In genomic region chr7:44379366-44380178, GRCh38 we compare ENCODE assay signal across 14 cellular contexts. TPM values are rescaled to one million over a fixed set of nuclear protein-coding genes. Genes with fewer than 3 reads are reported as not detected.
DNase-seq lines count a peak whose midpoint lies in the region; ATAC-seq and TF ChIP-seq lines count a peak whose summit lies in the region.
"Had no signal": no experiment of that assay in that cellular context is flagged by ENCODE, and none has a peak within 500 bp of the region (broad histone marks: within the 10 kb centered on the region; RNA-seq: fewer than 3 reads in every experiment).

No MANE protein-coding gene starts in this region.

- peaks cover 19% of the 10 kb centered on the region for H3K4me1 Mint-ChIP-seq in activated B cell treated with CpG ODN at 0.5 μM for 24 hours
- H3K4me1 Mint-ChIP-seq in T-cell: peaks cover 0 to 9% (median 4%) of the 10 kb centered on the region in 3 donors

- H3K27me3 Mint-ChIP-seq in activated B cell treated with CpG ODN at 0.5 μM for 24 hours (no peaks in the 10 kb centered on the region), T-cell (no peaks in the 10 kb centered on the region)

- intact Hi-C loops in activated B cell treated with CpG ODN at 0.5 μM for 24 hours (cut with micrococcal nuclease): no loop called here

- H3K27ac Mint-ChIP-seq in activated B cell treated with CpG ODN at 0.5 μM for 24 hours (peak overlapping the region; percentile 32), T-cell (peak overlapping the region in 1 of 2 donors; percentile 8)

- H3K4me3 Mint-ChIP-seq in activated B cell treated with CpG ODN at 0.5 μM for 24 hours (no peak overlapping the region), T-cell (no peak overlapping the region)

- POLR2A ChIA-PET in activated B cell treated with CpG ODN at 0.5 μM for 24 hours (lab: Charles Lee) (no interaction called here), T-cell (lab: Charles Lee) (no interaction called here)

- ATAC-seq in activated B cell treated with CpG ODN at 0.5 μM for 24 hours (ENCODE audit: low read depth): no peak
- no peak for ATAC-seq in T-cell (replicated peaks in 1 of 4)
- no peak for ATAC-seq in HG02623 (IDR thresholded peaks at IDR 0.05; ENCODE audit: unreplicated experiment)
- no peak for ATAC-seq in GM18873 (IDR thresholded peaks at IDR 0.05; ENCODE audit: low FRiP score, unreplicated experiment)
- ATAC-seq: GM12878 had no signal

- in situ Hi-C loops in GM13976 (cut with MboI; ENCODE audit: low sequenced_read_pairs, unreplicated experiment): no loop called here

- DNase-seq in AG20443 (ENCODE audit: low spot score) (peak; percentile 75), GM13976 (ENCODE audit: low spot score) (peak; percentile 24), activated B cell treated with CpG ODN at 0.5 μM for 24 hours (no peak), iris pigment epithelial cell (ENCODE audit: low read depth) (peak; percentile 41), T-cell (no peak), GOT3 (lab: John Stamatoyannopoulos, UW) (no peak)
- DNase-seq: COR-L47, NCI-H1048, NCI-H774, T-helper 1 cell had no signal

- CTCF ChIA-PET in activated B cell treated with CpG ODN at 0.5 μM for 24 hours (lab: Charles Lee): no interaction called here
- CTCF ChIA-PET in T-cell (lab: Charles Lee): no interaction called here

- H3K36me3 Mint-ChIP-seq in activated B cell treated with CpG ODN at 0.5 μM for 24 hours (ENCODE audit: low read depth): peaks cover 31% of the 10 kb centered on the region
- H3K36me3 Mint-ChIP-seq in T-cell: peaks cover 9% of the 10 kb centered on the region

- H3K9me3 Mint-ChIP-seq in activated B cell treated with CpG ODN at 0.5 μM for 24 hours (no peaks in the 10 kb centered on the region), T-cell (no peaks in the 10 kb centered on the region)

- TF ChIP-seq CTCF in GM13976 (IDR thresholded peaks at IDR 0.05; ENCODE audit: borderline replicate concordance, control extremely low read depth, extremely low read depth, insufficient read depth, missing control alignments): no peak
- no peak for TF ChIP-seq CTCF in activated B cell treated with CpG ODN at 0.5 μM for 24 hours (IDR thresholded peaks at IDR 0.05)

RNA-seq across cellular contexts. Expression of gene CAMK2B, which starts 54.2 kb away (rescaled TPM):
- total RNA-seq in activated B cell treated with CpG ODN at 0.5 μM for 24 hours (0.17 and 0.58 TPM in 2 replicates), T-cell (under 1 TPM in 1 of 5 donors, not detected in 4; 0.35 TPM)
- total RNA-seq: smooth muscle cell had no signal

Comparison
In these comparisons a context has a peak if more than half of its experiments do, and no peak if none do; other contexts are left out.
1. DNase-seq: peak in AG20443 (single experiment), GM13976 (single experiment) and iris pigment epithelial cell (single experiment); none in activated B cell treated with CpG ODN at 0.5 μM for 24 hours (single experiment), T-cell (0 of 34) and GOT3 (single experiment).